In genomic region chr11:15865212-15865987, GRCh38 we compare ENCODE assay signal across 16 cellular contexts.
"Had no signal": no experiment of that assay in that cellular context is flagged by ENCODE, and none has a peak within 500 bp of the region (broad histone marks: within the 10 kb centered on the region; RNA-seq: fewer than 3 reads in every experiment).

No MANE protein-coding gene starts in this region.

- H3K9me3 ChIP-seq: body of pancreas, psoas muscle, upper lobe of right lung had no signal

- ATAC-seq: activated CD8-positive, alpha-beta T cell treated with anti-CD3 and anti-CD28 coated beads for 36 hours; activated T-cell treated with anti-CD3 and anti-CD28 coated beads, Interleukin-2, amount 50 U/mL, for 4 hours; body of pancreas; effector memory CD8-positive, alpha-beta T cell; psoas muscle; sciatic nerve; stimulated activated naive CD8-positive, alpha-beta T cell treated with anti-CD3 and anti-CD28 coated beads, Interleukin-15, amount 100 ng/mL, for 72 hours; upper lobe of right lung had no signal

- DNase-seq: activated CD4-positive, alpha-beta T cell treated with anti-CD3 and anti-CD28 coated beads for 4 hours; activated CD8-positive, alpha-beta T cell treated with anti-CD3 and anti-CD28 coated beads for 36 hours; activated effector memory CD4-positive, alpha-beta T cell treated with Interleukin-2 at 50 U/mL for 16 hours; activated T-cell treated with anti-CD3 and anti-CD28 coated beads, Interleukin-2, amount 50 U/mL, for 4 hours; amniotic stem cell; body of pancreas; cortex of kidney; effector memory CD8-positive, alpha-beta T cell; erythroblast; hypothalamus; kidney glomerular epithelial cell; psoas muscle; stimulated activated naive CD8-positive, alpha-beta T cell treated with anti-CD3 and anti-CD28 coated beads, Interleukin-15, amount 100 ng/mL, for 72 hours; T-helper 2 cell; upper lobe of right lung had no signal

- H3K27me3 ChIP-seq: body of pancreas, upper lobe of right lung had no signal

- H3K36me3 ChIP-seq: upper lobe of right lung had no signal

- H3K27ac ChIP-seq: body of pancreas, psoas muscle, upper lobe of right lung had no signal

- H3K4me1 ChIP-seq: body of pancreas, upper lobe of right lung had no signal

- H3K4me3 ChIP-seq: body of pancreas, psoas muscle, upper lobe of right lung had no signal
